Comparison of ENCODE assay signal across 16 cellular contexts in the genomic region with DNA sequence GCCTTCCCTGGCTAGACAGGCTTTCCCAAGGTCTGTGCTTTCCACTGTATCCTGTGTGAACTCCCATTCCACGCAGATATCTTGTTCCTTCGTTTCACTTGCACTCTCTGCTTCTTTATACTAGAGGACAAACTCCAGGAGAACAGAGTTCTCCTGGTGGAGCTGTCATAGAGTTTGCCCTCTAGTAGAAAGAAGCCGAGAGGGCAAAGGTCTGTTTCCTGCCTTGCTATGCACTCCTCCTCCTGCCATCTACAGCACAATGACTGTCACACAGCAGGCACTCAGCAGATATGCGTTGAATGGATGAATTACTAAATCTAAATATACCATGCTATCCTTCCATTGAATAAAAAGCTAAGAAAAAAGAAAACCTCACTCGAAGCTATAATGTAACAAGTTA.
DNase-seq lines count a peak whose midpoint lies in the region; ATAC-seq, FAIRE-seq and TF ChIP-seq lines count a peak whose summit lies in the region.
"Had no signal": no experiment of that assay in that cellular context is flagged by ENCODE, and none has a peak within 500 bp of the region (broad histone marks: within the 10 kb centered on the region; RNA-seq: fewer than 3 reads in every experiment).

No MANE protein-coding gene starts in this region.

- H4K91ac ChIP-seq in H9 (ENCODE audit: insufficient read length, low read depth, low read length): no peak overlapping the region

- H3K14ac ChIP-seq in H9 (ENCODE audit: insufficient read depth, low read length): no peak overlapping the region

- RAD21 ChIA-PET in GM12878 (lab: Charles Lee; ENCODE audit: unreplicated experiment): interaction anchor here (0.8 kb wide), 1 partner anchor 20 kb away, joined by 3 read pairs; no protein-coding TSS in a partner anchor

- H3K79me2 ChIP-seq in H9 (ENCODE audit: insufficient read depth, low read length) (no peaks in the 10 kb centered on the region), GM12878 (ENCODE audit: control insufficient read depth, insufficient read depth, low read length) (no peaks in the 10 kb centered on the region)

- H3K36me3 ChIP-seq in CD4-positive, alpha-beta memory T cell (ENCODE audit: insufficient read depth, low read length): no peaks in the 10 kb centered on the region
- H3K36me3 ChIP-seq in GM12878 (ENCODE audit: control insufficient read depth in 2 of 2, insufficient read depth in 2 of 2, low read length in 1 of 2) (no peaks in the 10 kb centered on the region), vagina (no peaks in the 10 kb centered on the region)

- H2BK20ac ChIP-seq in H9 (ENCODE audit: low read depth, low read length, poor library complexity, severe bottlenecking): no peak overlapping the region

- peak overlapping the region; percentile 45 for H3K27ac ChIP-seq in CD4-positive, alpha-beta memory T cell (ENCODE audit: low read depth, low read length)
- H3K27ac ChIP-seq in H9 (ENCODE audit: insufficient read length, low read depth, low read length): no peak overlapping the region
- no peak overlapping the region for H3K27ac ChIP-seq in GM12878 (ENCODE audit: control insufficient read depth, insufficient read depth)
- H3K27ac ChIP-seq in vagina: no peak overlapping the region
- H3K27ac ChIP-seq: testis had no signal

- TF ChIP-seq POLR2A in GM12878 (IDR thresholded peaks at IDR 0.05; ENCODE audit: low read depth, low read length): no peak
- TF ChIP-seq POLR2A in vagina (IDR thresholded peaks at IDR 0.05): no peak

- in situ Hi-C loops in GM12878 (cut with MboI): no loop called here

- no peak overlapping the region for H3K9ac ChIP-seq in H9 (ENCODE audit: extremely low read depth, insufficient read length, low read length)
- H3K9ac ChIP-seq in GM12878 (ENCODE audit: control insufficient read depth, insufficient read depth, low read length): no peak overlapping the region

- H3K9me3 ChIP-seq in CD4-positive, alpha-beta memory T cell (ENCODE audit: control insufficient read depth in 1 of 2, low read length in 2 of 2): no peaks in the 10 kb centered on the region
- no peaks in the 10 kb centered on the region for H3K9me3 ChIP-seq in H9 (ENCODE audit: control insufficient read depth, low read depth, low read length)
- no peaks in the 10 kb centered on the region for H3K9me3 ChIP-seq in GM12878 (replicated peaks; ENCODE audit: control insufficient read depth, insufficient read depth, low read length)
- no peaks in the 10 kb centered on the region for H3K9me3 ChIP-seq in vagina
- H3K9me3 ChIP-seq: testis had no signal

- no peak overlapping the region for H3T11ph ChIP-seq in H9 (ENCODE audit: low read length)

- no TSS peak for BruUV-seq in GM12878 (replicated peaks; lab: Mats Ljungman, UMichigan)

- no peak for FAIRE-seq in GM12878 (lab: Jason Lieb, UNC)
- FAIRE-seq: GM18507 had no signal

- no peak overlapping the region for H3K18ac ChIP-seq in H9 (ENCODE audit: insufficient read length, low read depth, low read length)

- no peaks in the 10 kb centered on the region for H3K9me3 Mint-ChIP-seq in CD4-positive, alpha-beta memory T cell
- no peaks in the 10 kb centered on the region for H3K9me3 Mint-ChIP-seq in H9
- H3K9me3 Mint-ChIP-seq: activated T-helper 2 cell treated with anti-CD3 and anti-CD28 coated beads, Interferon-gamma antibody, Interleukin-2, Interleukin-4, amounts not matched to agents 10 μg/mL and 5 μg/mL and 100 μg/mL, durations not matched to agents 14 hours and 24 hours and 36 hours; dendritic cell treated with granulocyte-macrophage colony-stimulating factor and Interleukin-4, amounts not matched to agents 40 ng/mL and 50 ng/mL, for 4 days had no signal

- no peak overlapping the region for H2BK5ac ChIP-seq in H9 (ENCODE audit: insufficient read length, low read length)

- no peak overlapping the region for H4K8ac ChIP-seq in H9 (replicated peaks; ENCODE audit: insufficient read length, low read depth, low read length)

- no peak overlapping the region for H2BK15ac ChIP-seq in H9 (ENCODE audit: low read depth, low read length)

- no peaks in the 10 kb centered on the region for H3K27me3 Mint-ChIP-seq in CD4-positive, alpha-beta memory T cell
- H3K27me3 Mint-ChIP-seq in H9 (ENCODE audit: low read depth): no peaks in the 10 kb centered on the region
- H3K27me3 Mint-ChIP-seq: dendritic cell treated with granulocyte-macrophage colony-stimulating factor and Interleukin-4, amounts not matched to agents 40 ng/mL and 50 ng/mL, for 4 days had no signal

- H3K4me3 ChIP-seq in CD4-positive, alpha-beta memory T cell (ENCODE audit: low read length in 2 of 2): no peak overlapping the region
- no peak overlapping the region for H3K4me3 ChIP-seq in GM12878
- H3K4me3 ChIP-seq in vagina: no peak overlapping the region
- H3K4me3 ChIP-seq: testis had no signal

- H3K4me1 Mint-ChIP-seq in CD4-positive, alpha-beta memory T cell: peaks cover 40 to 76% (median 54%) of the 10 kb centered on the region in 4 donors
- peaks cover 12 to 19% of the 10 kb centered on the region in 2 experiments for H3K4me1 Mint-ChIP-seq in H9

- CTCF ChIA-PET in CD4-positive, alpha-beta memory T cell (lab: Charles Lee; ENCODE audit: partially characterized antibody): interaction anchor here (1.3 to 1.5 kb wide), 2 partner anchors 25 to 83 kb away, joined by 3 to 4 read pairs; no protein-coding TSS in a partner anchor
- CTCF ChIA-PET in GM12878 (lab: Yijun Ruan, JAX): interaction anchor here (1.2 kb wide), 1 partner anchor 12 kb away, joined by 3 read pairs; no protein-coding TSS in a partner anchor

- no peak for TF ChIP-seq EP300 in GM12878 (IDR thresholded peaks at IDR 0.05; ENCODE audit: borderline replicate concordance in 1 of 2, control insufficient read depth in 1 of 2, low read depth in 2 of 2, low read length in 2 of 2)

- no CpG with 5 or more reads among the region's 5 CpGs for WGBS in H9 (ENCODE audit: extremely low coverage, insufficient read length, low lambda C conversion rate)
- 22% methylated on average over 5 of the region's 5 CpGs for WGBS in GM12878 (ENCODE audit: insufficient coverage, insufficient replicate concordance, low lambda C conversion rate, missing lambda C conversion rate)

- no peaks in the 10 kb centered on the region for H3K27me3 ChIP-seq in CD4-positive, alpha-beta memory T cell (ENCODE audit: insufficient read depth, low read length)
- no peaks in the 10 kb centered on the region for H3K27me3 ChIP-seq in H9 (ENCODE audit: insufficient read depth, low read length)
- H3K27me3 ChIP-seq in GM12878 (replicated peaks in 1 of 2; ENCODE audit: control insufficient read depth in 2 of 2, insufficient read depth in 2 of 2, low read length in 1 of 2): no peaks in the 10 kb centered on the region; a peak in 2 of 4 replicates
- H3K27me3 ChIP-seq in vagina: no peaks in the 10 kb centered on the region
- H3K27me3 ChIP-seq: testis had no signal

- intact Hi-C loops in CD4-positive, alpha-beta memory T cell (cut with micrococcal nuclease): no loop called here
- intact Hi-C loops in GM12878 (cut with micrococcal nuclease; ENCODE audit: unreplicated experiment) (no loop called here), vagina (cut with DNase I) (no loop called here)

- H3K23me2 ChIP-seq in H9 (ENCODE audit: insufficient read length, low read depth, low read length, poor library complexity, severe bottlenecking): no peaks in the 10 kb centered on the region

- TF ChIP-seq RAD21 in GM12878 (IDR thresholded peaks at IDR 0.05; ENCODE audit: insufficient read depth, low read depth, low read length): no peak

- no peaks in the 10 kb centered on the region for H4K20me1 ChIP-seq in H9 (ENCODE audit: control insufficient read depth, insufficient read depth, insufficient read length)
- no peaks in the 10 kb centered on the region for H4K20me1 ChIP-seq in GM12878 (ENCODE audit: control insufficient read depth, insufficient read depth)

- SMC1A ChIA-PET in GM12878 (lab: Charles Lee; ENCODE audit: uncharacterized antibody, unreplicated experiment): interaction anchor here (0.8 to 2.3 kb wide), 2 partner anchors 12 to 25 kb away, joined by 3 to 7 read pairs; no protein-coding TSS in a partner anchor

- H3K4ac ChIP-seq in H9 (ENCODE audit: low read depth, low read length): no peak overlapping the region

- H3K56ac ChIP-seq in H9 (ENCODE audit: insufficient read length, low read depth, low read length): no peak overlapping the region

- no peak for TF ChIP-seq CTCF in H9 (conservative IDR thresholded peaks at IDR 0.05)
- TF ChIP-seq CTCF in GM12878 (IDR thresholded peaks at IDR 0.05 in 2 of 3, conservative IDR thresholded peaks at IDR 0.05 in 1 of 3; ENCODE audit: control insufficient read depth in 2 of 3, extremely low read depth in 1 of 3, insufficient read depth in 1 of 3, low read depth in 3 of 3, low read length in 3 of 3): no peak
- TF ChIP-seq CTCF in vagina (IDR thresholded peaks at IDR 0.05): no peak

- H3K79me1 ChIP-seq in H9 (ENCODE audit: insufficient read depth, low read depth, low read length, poor library complexity, severe bottlenecking): no peaks in the 10 kb centered on the region

- H2BK12ac ChIP-seq in H9 (ENCODE audit: insufficient read length, low read depth, low read length): no peak overlapping the region

- H3K27ac Mint-ChIP-seq in CD4-positive, alpha-beta memory T cell: peak overlapping the region; percentile 79 to 99 (median 96)
- no peak overlapping the region; a peak in 2 of 7 replicates for H3K27ac Mint-ChIP-seq in H9
- H3K27ac Mint-ChIP-seq: activated T-helper 2 cell treated with anti-CD3 and anti-CD28 coated beads, Interferon-gamma antibody, Interleukin-2, Interleukin-4, amounts not matched to agents 10 μg/mL and 5 μg/mL and 100 μg/mL, durations not matched to agents 14 hours and 24 hours and 36 hours; dendritic cell treated with granulocyte-macrophage colony-stimulating factor and Interleukin-4, amounts not matched to agents 40 ng/mL and 50 ng/mL, for 4 days had no signal

- H4K5ac ChIP-seq in H9 (ENCODE audit: insufficient read length, low read depth, low read length): peak overlapping the region; percentile 30

- H2AFZ ChIP-seq in H9 (ENCODE audit: low read length): no peak overlapping the region
- H2AFZ ChIP-seq in GM12878 (ENCODE audit: control insufficient read depth, low read depth, low read length): no peak overlapping the region

- H3K4me1 ChIP-seq in CD4-positive, alpha-beta memory T cell (ENCODE audit: insufficient read depth, low read length): peaks cover 45% of the 10 kb centered on the region
- H3K4me1 ChIP-seq in H9 (ENCODE audit: insufficient read depth, low read length) (peaks cover 9% of the 10 kb centered on the region; the same call in 1 of the 2 replicates), GM12878 (ENCODE audit: control insufficient read depth, insufficient read depth, low read length) (no peaks in the 10 kb centered on the region), vagina (peaks cover 17% of the 10 kb centered on the region)
- H3K4me1 ChIP-seq: testis had no signal

- H3K23ac ChIP-seq in H9 (ENCODE audit: insufficient read length, low read depth, low read length): no peak overlapping the region

- no peak overlapping the region for H2AK5ac ChIP-seq in H9 (ENCODE audit: insufficient read length, low read length)

- H3K4me2 ChIP-seq in H9 (ENCODE audit: insufficient read depth, insufficient read length, low read length) (peak overlapping the region; percentile 8), GM12878 (ENCODE audit: control insufficient read depth, insufficient read depth) (no peak overlapping the region)

- peak overlapping the region in 7 of 8 donors; percentile 2 to 80 (median 51) for H3K4me3 Mint-ChIP-seq in CD4-positive, alpha-beta memory T cell
- H3K4me3 Mint-ChIP-seq in H9: no peak overlapping the region
- H3K4me3 Mint-ChIP-seq: dendritic cell treated with granulocyte-macrophage colony-stimulating factor and Interleukin-4, amounts not matched to agents 40 ng/mL and 50 ng/mL, for 4 days had no signal

- POLR2A ChIA-PET in CD4-positive, alpha-beta memory T cell (lab: Charles Lee; ENCODE audit: partially characterized antibody): interaction anchor here (1.0 to 1.2 kb wide), 3 partner anchors 45 to 119 kb away, joined by 3 to 7 read pairs (median 3); no protein-coding TSS in a partner anchor
- POLR2A ChIA-PET in GM12878 (lab: Charles Lee): interaction anchor here (0.6 kb wide), 1 partner anchor 14 kb away, joined by 3 read pairs; no protein-coding TSS in a partner anchor

- peak; percentile 37; the same call in 1 of the 3 replicates for ATAC-seq in GM12878
- no peak for ATAC-seq in GM21786 (IDR thresholded peaks at IDR 0.05; ENCODE audit: unreplicated experiment)
- ATAC-seq in GM21367 (IDR thresholded peaks at IDR 0.05; ENCODE audit: unreplicated experiment): no peak
- ATAC-seq: sciatic nerve had no signal

- no peak overlapping the region for H2BK120ac ChIP-seq in H9 (ENCODE audit: low read depth, low read length, poor library complexity, severe bottlenecking)

- no peak for DNase-seq in CD4-positive, alpha-beta memory T cell
- no peak for DNase-seq in H9
- no peak for DNase-seq in GM12878 (ENCODE audit: low read depth, low spot score)
- peak; percentile 58 for DNase-seq in mucosa of gallbladder (ENCODE audit: low spot score)
- DNase-seq in vagina (ENCODE audit: extremely low spot score in 2 of 2): no peak
- DNase-seq: DMS153, erythroblast, NCI-H1436, SIG-M5, testis had no signal

- peaks cover 22 to 26% of the 10 kb centered on the region in 2 donors for H3K36me3 Mint-ChIP-seq in CD4-positive, alpha-beta memory T cell
- no peaks in the 10 kb centered on the region; a peak in 1 of 7 replicates for H3K36me3 Mint-ChIP-seq in H9 (ENCODE audit: insufficient read depth in 1 of 3, low read depth in 3 of 3)

Comparison
In these comparisons a context has a peak if more than half of its experiments do, and no peak if none do; other contexts are left out.
1. H3K27ac Mint-ChIP-seq: peak in CD4-positive, alpha-beta memory T cell (7 of 7); none in H9 (0 of 3).
2. H3K4me3 Mint-ChIP-seq: peak in CD4-positive, alpha-beta memory T cell (7 of 8); none in H9 (0 of 2).